Comparison of ENCODE assay signal across 7 cellular contexts in the genomic region with DNA sequence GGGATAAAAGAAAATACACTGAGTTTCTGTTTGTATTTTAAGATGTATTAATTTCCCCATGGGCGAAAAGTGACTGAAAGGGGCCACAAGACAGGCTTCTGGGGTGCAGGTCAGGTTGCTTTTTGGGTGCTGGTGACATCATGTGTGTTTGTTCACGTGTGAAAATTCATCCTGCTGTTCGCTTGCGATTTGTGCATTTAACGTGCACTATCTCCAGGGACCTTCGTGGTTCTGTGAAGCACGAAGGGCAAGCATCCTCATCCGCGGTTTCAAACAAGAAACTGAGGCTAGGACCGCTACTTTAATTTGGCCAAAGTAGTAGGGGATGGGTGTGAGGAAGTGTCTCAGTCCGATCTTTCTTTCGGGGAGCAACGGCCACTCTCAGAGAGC. TPM values are rescaled to one million over a fixed set of nuclear protein-coding genes. Genes with fewer than 3 reads are reported as not detected.
DNase-seq lines count a peak whose midpoint lies in the region; ATAC-seq and TF ChIP-seq lines count a peak whose summit lies in the region.

No MANE protein-coding gene starts in this region.

- H4K20me1 ChIP-seq in H9 (ENCODE audit: control insufficient read depth, insufficient read depth, insufficient read length), result no peaks in the 10 kb centered on the region

- H3K9ac ChIP-seq in H9 (ENCODE audit: extremely low read depth, insufficient read length, low read length) (peak overlapping the region; percentile 39), skeletal muscle tissue (ENCODE audit: low read depth in 1 of 3, low read length in 3 of 3) (peak overlapping the region in 2 of 3 donors; percentile 13 to 63)

- H3K4me1 Mint-ChIP-seq in H9, result peaks cover 25 to 36% of the 10 kb centered on the region in 2 experiments

- H3K79me2 ChIP-seq in H9 (ENCODE audit: insufficient read depth, low read length), result no peaks in the 10 kb centered on the region

- no peak overlapping the region for H4K91ac ChIP-seq in H9 (ENCODE audit: insufficient read length, low read depth, low read length)

- no peak overlapping the region for H4K8ac ChIP-seq in H9 (replicated peaks; ENCODE audit: insufficient read length, low read depth, low read length)

- DNase-seq in H9, result no peak
- no peak for DNase-seq in SJSA1 (ENCODE audit: low read depth in 1 of 2, low spot score in 2 of 2)
- no peak for DNase-seq in fibroblast of the aortic adventitia (ENCODE audit: low read depth)
- DNase-seq in caudate nucleus (lab: John Stamatoyannopoulos, UW), result no peak
- no peak for DNase-seq in NCI-H1048 (lab: John Stamatoyannopoulos, UW)

- H2BK5ac ChIP-seq in H9 (ENCODE audit: insufficient read length, low read length), result no peak overlapping the region

- no peak for TF ChIP-seq CTCF in H9 (conservative IDR thresholded peaks at IDR 0.05)
- TF ChIP-seq CTCF in fibroblast of the aortic adventitia (IDR thresholded peaks at IDR 0.05; ENCODE audit: insufficient read depth, low read length), result no peak

- peak overlapping the region; percentile 95 for H3K4me2 ChIP-seq in H9 (ENCODE audit: insufficient read depth, insufficient read length, low read length)

- no peak for ATAC-seq in GM21528 (IDR thresholded peaks at IDR 0.05; ENCODE audit: low FRiP score, unreplicated experiment)

- H2BK12ac ChIP-seq in H9 (ENCODE audit: insufficient read length, low read depth, low read length), result no peak overlapping the region

- H3K9me3 ChIP-seq in H9 (ENCODE audit: control insufficient read depth, low read depth, low read length) (no peaks in the 10 kb centered on the region), SJSA1 (replicated peaks) (no peaks in the 10 kb centered on the region), skeletal muscle tissue (ENCODE audit: control insufficient read depth in 3 of 3, low read length in 3 of 3) (no peaks in the 10 kb centered on the region)

- no peak overlapping the region for H3K27ac Mint-ChIP-seq in H9

- H2BK20ac ChIP-seq in H9 (ENCODE audit: low read depth, low read length, poor library complexity, severe bottlenecking), result no peak overlapping the region

- peaks cover 0 to 1% of the 10 kb centered on the region in 2 experiments; a peak in 1 of 5 replicates for H3K9me3 Mint-ChIP-seq in H9

- no peak overlapping the region for H2BK120ac ChIP-seq in H9 (ENCODE audit: low read depth, low read length, poor library complexity, severe bottlenecking)

- no peak overlapping the region for H3K23ac ChIP-seq in H9 (ENCODE audit: insufficient read length, low read depth, low read length)

- H3K4ac ChIP-seq in H9 (ENCODE audit: low read depth, low read length), result no peak overlapping the region

- peaks cover 14% of the 10 kb centered on the region for H3K27me3 ChIP-seq in H9 (ENCODE audit: insufficient read depth, low read length)
- no peaks in the 10 kb centered on the region for H3K27me3 ChIP-seq in SJSA1 (replicated peaks)
- peaks cover 0 to 8% (median 0%) of the 10 kb centered on the region in 3 donors for H3K27me3 ChIP-seq in skeletal muscle tissue (ENCODE audit: control insufficient read depth in 3 of 3, insufficient read depth in 3 of 3, low read length in 3 of 3)

- H3K4me3 Mint-ChIP-seq in H9, result peak overlapping the region; percentile 71 to 84

- WGBS in H9 (ENCODE audit: extremely low coverage, insufficient read length, low lambda C conversion rate), result no CpG with 5 or more reads among the region's 13 CpGs

- no peak overlapping the region for H2BK15ac ChIP-seq in H9 (ENCODE audit: low read depth, low read length)

- H3K36me3 ChIP-seq in SJSA1, result peaks cover 24% of the 10 kb centered on the region
- no peaks in the 10 kb centered on the region for H3K36me3 ChIP-seq in skeletal muscle tissue (ENCODE audit: control insufficient read depth in 3 of 3, insufficient read depth in 3 of 3, low read length in 3 of 3)

- H3K23me2 ChIP-seq in H9 (ENCODE audit: insufficient read length, low read depth, low read length, poor library complexity, severe bottlenecking), result peaks cover 22% of the 10 kb centered on the region

- peak overlapping the region; percentile 74; the same call in 1 of the 2 replicates for H3K14ac ChIP-seq in H9 (ENCODE audit: insufficient read depth, low read length)

- peaks cover 0 to under 1% (median 0%) of the 10 kb centered on the region in 3 experiments; a peak in 1 of 7 replicates for H3K36me3 Mint-ChIP-seq in H9 (ENCODE audit: insufficient read depth in 1 of 3, low read depth in 3 of 3)

- no peak overlapping the region for H4K5ac ChIP-seq in H9 (ENCODE audit: insufficient read length, low read depth, low read length)

- H3K56ac ChIP-seq in H9 (ENCODE audit: insufficient read length, low read depth, low read length), result no peak overlapping the region

- peak overlapping the region; percentile 60 for H3K18ac ChIP-seq in H9 (ENCODE audit: insufficient read length, low read depth, low read length)

- H3K27ac ChIP-seq in H9 (ENCODE audit: insufficient read length, low read depth, low read length) (no peak overlapping the region), SJSA1 (peak overlapping the region; percentile 41), skeletal muscle tissue (ENCODE audit: low read depth, low read length) (peak overlapping the region; percentile 6), caudate nucleus (ENCODE audit: low read depth, low read length) (no peak overlapping the region)

- no peak overlapping the region for H3T11ph ChIP-seq in H9 (ENCODE audit: low read length)

- H3K79me1 ChIP-seq in H9 (ENCODE audit: insufficient read depth, low read depth, low read length, poor library complexity, severe bottlenecking), result no peaks in the 10 kb centered on the region

- peaks cover 21% of the 10 kb centered on the region for H3K27me3 Mint-ChIP-seq in H9 (ENCODE audit: low read depth)

- H3K4me1 ChIP-seq in H9 (ENCODE audit: insufficient read depth, low read length) (0 out of 2 replicates have a peak, but pooled peaks cover 2% of the 10 kb centered on the region), SJSA1 (replicated peaks) (peaks cover 36% of the 10 kb centered on the region), skeletal muscle tissue (ENCODE audit: control insufficient read depth in 3 of 3, insufficient read depth in 3 of 3, low read length in 3 of 3) (peaks cover 26 to 36% (median 32%) of the 10 kb centered on the region in 3 donors)

- no peak overlapping the region for H2AFZ ChIP-seq in H9 (ENCODE audit: low read length)

- peak overlapping the region; percentile 81 for H3K4me3 ChIP-seq in SJSA1
- H3K4me3 ChIP-seq in fibroblast of the aortic adventitia (ENCODE audit: low read depth, low read length), result peak overlapping the region; percentile 62
- H3K4me3 ChIP-seq in skeletal muscle tissue (ENCODE audit: low read length in 3 of 3), result peak overlapping the region; percentile 46 to 68 (median 61)

- H2AK5ac ChIP-seq in H9 (ENCODE audit: insufficient read length, low read length), result no peak overlapping the region

RNA-seq across cellular contexts. Expression of a gene that starts 1.6 kb away (rescaled TPM):
- total RNA-seq in H9 (2021) (6.0 and 6.8 TPM in 2 replicates), fibroblast of the aortic adventitia (ENCODE audit: low replicate concordance) (17.4 and 27.2 TPM in 2 replicates), skeletal muscle tissue (8.9 TPM)
- total RNA-seq in SJSA1 (2014; rRNA removed; shearing (Covaris generic)), result 46.4 and 78.8 TPM in 2 replicates

Comparison
In these comparisons a context has a peak if more than half of its experiments do, and no peak if none do; other contexts are left out.
1. H3K27ac ChIP-seq: peak in SJSA1 (single experiment) and skeletal muscle tissue (single experiment); none in H9 (single experiment) and caudate nucleus (single experiment).
2. Peak in every context shown above with its lines, with median percentiles within 50 percentile points of each other: H3K4me3 ChIP-seq.